ENCODE assay signal across 18 cellular contexts in the genomic region with DNA sequence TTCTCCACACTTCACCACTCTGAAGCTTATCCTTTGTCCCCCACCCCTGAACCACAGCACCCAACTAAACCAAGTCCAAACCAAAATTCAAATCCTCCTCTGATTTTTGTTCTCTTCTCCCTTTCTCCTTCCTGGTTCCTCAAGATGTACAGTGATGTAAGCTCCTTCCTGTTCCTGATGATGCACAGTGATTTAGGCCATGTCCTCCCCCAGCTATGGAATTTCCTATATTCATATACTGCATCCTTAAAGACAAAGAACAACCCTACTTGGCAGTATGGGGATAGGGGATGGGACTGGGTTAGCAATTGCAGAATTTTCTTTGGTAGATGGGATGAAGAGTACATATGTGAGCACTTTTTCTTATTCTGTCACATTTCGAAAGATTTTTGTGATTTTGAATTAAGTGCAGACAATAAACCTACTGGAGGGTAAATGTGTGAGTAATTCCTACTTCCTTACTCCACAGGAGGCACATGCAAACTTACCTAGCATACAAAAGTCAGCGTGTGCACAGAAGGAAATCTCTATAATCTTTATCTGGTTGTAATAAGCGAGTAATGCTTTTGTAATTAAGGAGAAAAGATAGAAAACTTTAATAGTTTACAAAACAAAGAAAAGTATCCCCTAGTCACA.
A peak's percentile ranks its signal among the peaks of the same experiment; 100 is the strongest.
DNase-seq lines count a peak whose midpoint lies in the region; ATAC-seq and TF ChIP-seq lines count a peak whose summit lies in the region.
"Had no signal": no experiment of that assay in that cellular context is flagged by ENCODE, and none has a peak within 500 bp of the region (broad histone marks: within the 10 kb centered on the region; RNA-seq: fewer than 3 reads in every experiment).

No MANE protein-coding gene starts in this region.

- H3K36me3 ChIP-seq in Caco-2 (ENCODE audit: control insufficient read depth, insufficient read depth, low read length): no peaks in the 10 kb centered on the region
- H3K36me3 ChIP-seq: adrenal gland had no signal

- no peaks in the 10 kb centered on the region for H3K27me3 Mint-ChIP-seq in natural killer cell (ENCODE audit: low read depth in 2 of 2)
- H3K27me3 Mint-ChIP-seq in natural killer cell treated with Interleukin-12 subunit alpha and Interleukin-12 subunit beta and Interleukin-15 and Interleukin-18, amount 100 ng/mL, for 72 hours: no peaks in the 10 kb centered on the region
- no peaks in the 10 kb centered on the region for H3K27me3 Mint-ChIP-seq in T-cell
- no peaks in the 10 kb centered on the region for H3K27me3 Mint-ChIP-seq in stimulated activated naive CD8-positive, alpha-beta T cell treated with anti-CD3 and anti-CD28 coated beads, Interleukin-15, amount 100 ng/mL, for 72 hours
- H3K27me3 Mint-ChIP-seq in Caco-2 (ENCODE audit: insufficient read depth, unreplicated experiment): no peaks in the 10 kb centered on the region
- H3K27me3 Mint-ChIP-seq: activated T-helper 17 cell treated with anti-CD3 and anti-CD28 coated beads, Interleukin-2, amount 50 U/mL, for 72 hours had no signal

- H3K4me1 Mint-ChIP-seq in natural killer cell (peaks cover 37 to 43% of the 10 kb centered on the region in 2 donors), T-cell (peaks cover 43 to 54% (median 49%) of the 10 kb centered on the region in 3 donors), Caco-2 (ENCODE audit: low read depth, unreplicated experiment) (no peaks in the 10 kb centered on the region)
- H3K4me1 Mint-ChIP-seq in natural killer cell treated with Interleukin-12 subunit alpha and Interleukin-12 subunit beta and Interleukin-15 and Interleukin-18, amount 100 ng/mL, for 72 hours (ENCODE audit: low read depth in 2 of 2): peaks cover 20 to 35% of the 10 kb centered on the region in 2 donors
- H3K4me1 Mint-ChIP-seq in stimulated activated naive CD8-positive, alpha-beta T cell treated with anti-CD3 and anti-CD28 coated beads, Interleukin-15, amount 100 ng/mL, for 72 hours: peaks cover 62% of the 10 kb centered on the region
- H3K4me1 Mint-ChIP-seq: neural crest cell had no signal

- H3K4me1 ChIP-seq in Caco-2: no peaks in the 10 kb centered on the region

- intact Hi-C loops in natural killer cell (cut with micrococcal nuclease): no loop called here
- intact Hi-C loops in Caco-2 (cut with micrococcal nuclease; ENCODE audit: unreplicated experiment): no loop called here

- H3K36me3 Mint-ChIP-seq in natural killer cell (peaks cover 5% of the 10 kb centered on the region), T-cell (no peaks in the 10 kb centered on the region), Caco-2 (ENCODE audit: insufficient read depth, unreplicated experiment) (peaks cover 6% of the 10 kb centered on the region)
- no peaks in the 10 kb centered on the region for H3K36me3 Mint-ChIP-seq in natural killer cell treated with Interleukin-12 subunit alpha and Interleukin-12 subunit beta and Interleukin-15 and Interleukin-18, amount 100 ng/mL, for 72 hours
- H3K36me3 Mint-ChIP-seq: CD14-positive monocyte had no signal

- H3K27me3 ChIP-seq in Caco-2 (replicated peaks; ENCODE audit: control insufficient read depth, insufficient read depth, low read length): no peaks in the 10 kb centered on the region
- H3K27me3 ChIP-seq: adrenal gland had no signal

- H3K27ac Mint-ChIP-seq in natural killer cell (peak overlapping the region; percentile 5 to 54), T-cell (peak overlapping the region; percentile 29 to 80), Caco-2 (ENCODE audit: unreplicated experiment) (no peak overlapping the region)
- H3K27ac Mint-ChIP-seq in natural killer cell treated with Interleukin-12 subunit alpha and Interleukin-12 subunit beta and Interleukin-15 and Interleukin-18, amount 100 ng/mL, for 72 hours: no peak overlapping the region
- peak overlapping the region; percentile 93 to 95 for H3K27ac Mint-ChIP-seq in stimulated activated naive CD8-positive, alpha-beta T cell treated with anti-CD3 and anti-CD28 coated beads, Interleukin-15, amount 100 ng/mL, for 72 hours
- H3K27ac Mint-ChIP-seq: activated T-helper 17 cell treated with anti-CD3 and anti-CD28 coated beads, Interleukin-2, amount 50 U/mL, for 72 hours had no signal

- no TSS peak for BruUV-seq in Caco-2 (replicated peaks; lab: Mats Ljungman, UMichigan)

- H3K4me3 ChIP-seq in fibroblast of pulmonary artery (replicated peaks; ENCODE audit: low read depth, low read length) (no peak overlapping the region), Caco-2 (ENCODE audit: low read depth, low read length) (no peak overlapping the region)
- H3K4me3 ChIP-seq: adrenal gland had no signal

- ATAC-seq in natural killer cell (no peak), T-cell (replicated peaks in 1 of 4) (no peak), HG02642 (IDR thresholded peaks at IDR 0.05; ENCODE audit: poor library complexity, unreplicated experiment) (no peak)
- no peak for ATAC-seq in natural killer cell treated with Interleukin-12 subunit alpha and Interleukin-12 subunit beta and Interleukin-15 and Interleukin-18, amount 100 ng/mL, for 72 hours
- ATAC-seq in stimulated activated naive CD8-positive, alpha-beta T cell treated with anti-CD3 and anti-CD28 coated beads, Interleukin-15, amount 100 ng/mL, for 72 hours: no peak

- CTCF ChIA-PET in T-cell (lab: Charles Lee): no interaction called here
- CTCF ChIA-PET in Caco-2 (lab: Charles Lee): no interaction called here

- H3K4me3 Mint-ChIP-seq in natural killer cell (no peak overlapping the region), T-cell (no peak overlapping the region), Caco-2 (ENCODE audit: unreplicated experiment) (no peak overlapping the region)
- H3K4me3 Mint-ChIP-seq in natural killer cell treated with Interleukin-12 subunit alpha and Interleukin-12 subunit beta and Interleukin-15 and Interleukin-18, amount 100 ng/mL, for 72 hours: no peak overlapping the region
- no peak overlapping the region for H3K4me3 Mint-ChIP-seq in stimulated activated naive CD8-positive, alpha-beta T cell treated with anti-CD3 and anti-CD28 coated beads, Interleukin-15, amount 100 ng/mL, for 72 hours
- H3K4me3 Mint-ChIP-seq: activated T-helper 17 cell treated with anti-CD3 and anti-CD28 coated beads, Interleukin-2, amount 50 U/mL, for 72 hours; CD14-positive monocyte; neural crest cell had no signal

- POLR2A ChIA-PET in T-cell (lab: Charles Lee) (no interaction called here), Caco-2 (lab: Charles Lee) (no interaction called here)

- no peak for DNase-seq in natural killer cell
- no peak for DNase-seq in natural killer cell treated with Interleukin-12 subunit alpha and Interleukin-12 subunit beta and Interleukin-15 and Interleukin-18, amount 100 ng/mL, for 72 hours (ENCODE audit: low spot score)
- DNase-seq in T-cell: no peak
- DNase-seq in fibroblast of pulmonary artery (ENCODE audit: low read depth): peak; percentile 74
- DNase-seq in stimulated activated naive CD8-positive, alpha-beta T cell treated with anti-CD3 and anti-CD28 coated beads, Interleukin-15, amount 100 ng/mL, for 72 hours: no peak
- DNase-seq in Caco-2: no peak
- DNase-seq in DMS153 treated with DMSO at 0.1 percent for 48 hours (lab: John Stamatoyannopoulos, UW; ENCODE audit: unreplicated experiment): no peak
- DNase-seq: activated CD4-positive, alpha-beta T cell treated with anti-CD3 and anti-CD28 coated beads for 1 hour; adrenal gland; central memory CD4-positive, alpha-beta T cell; DND-41; effector memory CD4-positive, alpha-beta T cell; NCI-H1105 treated with DMSO at 0.1 percent for 48 hours; NCI-H524 had no signal

- H3K9me3 ChIP-seq in Caco-2: no peaks in the 10 kb centered on the region
- H3K9me3 ChIP-seq: adrenal gland had no signal

- TF ChIP-seq CTCF in natural killer cell (IDR thresholded peaks at IDR 0.05) (no peak), fibroblast of pulmonary artery (IDR thresholded peaks at IDR 0.05; ENCODE audit: low read length, missing control alignments) (no peak), Caco-2 (IDR thresholded peaks at IDR 0.05; ENCODE audit: insufficient read depth in 1 of 2, low read depth in 1 of 2, low read length in 1 of 2, severe bottlenecking in 1 of 2, unreplicated experiment in 1 of 2) (no peak)

- H3K9me3 Mint-ChIP-seq in natural killer cell (no peaks in the 10 kb centered on the region), T-cell (no peaks in the 10 kb centered on the region), Caco-2 (ENCODE audit: unreplicated experiment) (no peaks in the 10 kb centered on the region)
- H3K9me3 Mint-ChIP-seq in natural killer cell treated with Interleukin-12 subunit alpha and Interleukin-12 subunit beta and Interleukin-15 and Interleukin-18, amount 100 ng/mL, for 72 hours: no peaks in the 10 kb centered on the region
- H3K9me3 Mint-ChIP-seq in stimulated activated naive CD8-positive, alpha-beta T cell treated with anti-CD3 and anti-CD28 coated beads, Interleukin-15, amount 100 ng/mL, for 72 hours: peaks cover 0 to 5% of the 10 kb centered on the region in 2 donors
- H3K9me3 Mint-ChIP-seq: activated T-helper 17 cell treated with anti-CD3 and anti-CD28 coated beads, Interleukin-2, amount 50 U/mL, for 72 hours; neural crest cell had no signal

Comparison
In these comparisons a context has a peak if more than half of its experiments do, and no peak if none do; other contexts are left out.
1. H3K27ac Mint-ChIP-seq: peak in natural killer cell (2 of 2), T-cell (2 of 2) and stimulated activated naive CD8-positive, alpha-beta T cell treated with anti-CD3 and anti-CD28 coated beads, Interleukin-15, amount 100 ng/mL, for 72 hours (2 of 2); none in natural killer cell treated with Interleukin-12 subunit alpha and Interleukin-12 subunit beta and Interleukin-15 and Interleukin-18, amount 100 ng/mL, for 72 hours (0 of 2) and Caco-2 (single experiment).